Comparison of ENCODE assay signal across 25 cellular contexts in the genomic region with DNA sequence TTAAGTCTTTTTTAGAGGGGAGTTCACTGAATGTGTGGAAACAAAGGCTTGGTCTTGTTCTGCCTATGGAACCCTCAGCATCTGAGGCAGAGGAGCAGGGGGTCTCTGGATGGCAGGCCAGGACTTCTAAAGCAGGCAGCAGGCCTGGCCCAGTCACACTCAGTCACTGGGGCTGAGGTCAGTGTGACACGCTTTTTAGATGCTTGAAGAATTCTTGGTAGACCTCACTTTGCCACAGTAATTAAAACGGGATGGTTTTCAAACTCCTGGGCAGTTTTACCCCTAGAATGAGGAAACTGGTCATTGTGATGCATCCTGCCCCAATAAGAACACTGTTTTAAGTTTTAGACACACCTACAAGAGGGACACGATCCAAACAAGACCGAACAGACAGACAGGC.
DNase-seq lines count a peak whose midpoint lies in the region; ATAC-seq, FAIRE-seq and TF ChIP-seq lines count a peak whose summit lies in the region.
"Had no signal": no experiment of that assay in that cellular context is flagged by ENCODE, and none has a peak within 500 bp of the region (broad histone marks: within the 10 kb centered on the region; RNA-seq: fewer than 3 reads in every experiment).

No MANE protein-coding gene starts in this region.

- H3K14ac ChIP-seq in neuronal stem cell (ENCODE audit: low read length) = no peak overlapping the region

- H2BK12ac ChIP-seq in neuronal stem cell (ENCODE audit: low read length) = no peak overlapping the region

- no peak overlapping the region for H3K27ac Mint-ChIP-seq in CD4-positive, alpha-beta memory T cell
- H3K27ac Mint-ChIP-seq: activated CD4-positive, alpha-beta memory T cell treated with anti-CD3 and anti-CD28 coated beads, Interleukin-2, amount 10 ng/mL, durations not matched to agents 7 days and 5 days; activated naive CD8-positive, alpha-beta T cell treated with anti-CD3 and anti-CD28 coated beads, Interleukin-2, amount 50 U/mL, for 24 hours had no signal

- H3K9ac ChIP-seq in neuronal stem cell (ENCODE audit: low read depth, low read length, poor library complexity) = no peak overlapping the region

- ATAC-seq in gastroesophageal sphincter = no peak
- ATAC-seq: activated naive CD8-positive, alpha-beta T cell treated with anti-CD3 and anti-CD28 coated beads, Interleukin-2, amount 50 U/mL, for 24 hours; PC-3 had no signal

- H3K36me3 ChIP-seq in BJ (ENCODE audit: control insufficient read depth, insufficient read depth, low read length) (no peaks in the 10 kb centered on the region), neuronal stem cell (replicated peaks in 1 of 2; ENCODE audit: control insufficient read depth in 2 of 2, insufficient read depth in 2 of 2, low read length in 2 of 2) (no peaks in the 10 kb centered on the region), gastroesophageal sphincter (peaks cover 0 to 5% of the 10 kb centered on the region in 2 donors)
- no peaks in the 10 kb centered on the region for H3K36me3 ChIP-seq in CD4-positive, alpha-beta memory T cell (ENCODE audit: insufficient read depth, low read length)
- H3K36me3 ChIP-seq: suprapubic skin had no signal

- H2BK5ac ChIP-seq in neuronal stem cell (ENCODE audit: low read length) = no peak overlapping the region

- no peak overlapping the region for H2AK5ac ChIP-seq in neuronal stem cell (ENCODE audit: low read depth, low read length)

- FAIRE-seq in urothelium cell line (lab: Jason Lieb, UNC) = no peak
- FAIRE-seq: bronchial epithelial cell, D721Med, endometrium had no signal

- peaks cover 4 to 14% of the 10 kb centered on the region in 2 donors for H3K4me1 ChIP-seq in neuronal stem cell (ENCODE audit: control insufficient read depth in 2 of 2, insufficient read depth in 1 of 2, low read depth in 1 of 2, low read length in 2 of 2)
- no peaks in the 10 kb centered on the region for H3K4me1 ChIP-seq in CD4-positive, alpha-beta memory T cell (ENCODE audit: insufficient read depth, low read length)
- H3K4me1 ChIP-seq in gastroesophageal sphincter = peaks cover 0 to 18% (median 5%) of the 10 kb centered on the region in 3 donors
- H3K4me1 ChIP-seq: suprapubic skin had no signal

- no peaks in the 10 kb centered on the region for H3K79me1 ChIP-seq in neuronal stem cell (ENCODE audit: low read depth, low read length)

- intact Hi-C loops in CD4-positive, alpha-beta memory T cell (cut with micrococcal nuclease) = no loop called here

- no peak overlapping the region for H3K4me3 Mint-ChIP-seq in CD4-positive, alpha-beta memory T cell
- H3K4me3 Mint-ChIP-seq: activated CD4-positive, alpha-beta memory T cell treated with anti-CD3 and anti-CD28 coated beads, Interleukin-2, amount 10 ng/mL, durations not matched to agents 7 days and 5 days; activated naive CD8-positive, alpha-beta T cell treated with anti-CD3 and anti-CD28 coated beads, Interleukin-2, amount 50 U/mL, for 24 hours had no signal

- no CpG with 5 or more reads among the region's 4 CpGs for WGBS in neuronal stem cell (ENCODE audit: extremely low coverage in 2 of 2, insufficient read length in 2 of 2, insufficient replicate concordance in 1 of 2), 2 donors
- 80 to 100% methylated on average over 1 of the region's 4 CpGs for WGBS in gastroesophageal sphincter (ENCODE audit: low coverage in 1 of 2), 2 donors

- H3K23ac ChIP-seq in neuronal stem cell (ENCODE audit: low read depth, low read length, poor library complexity) = no peak overlapping the region

- no peak overlapping the region for H4K91ac ChIP-seq in neuronal stem cell (ENCODE audit: low read depth, low read length, poor library complexity)

- no peaks in the 10 kb centered on the region for H3K36me3 Mint-ChIP-seq in CD4-positive, alpha-beta memory T cell

- H3K27me3 ChIP-seq in BJ (ENCODE audit: control insufficient read depth, insufficient read depth, low read length) (no peaks in the 10 kb centered on the region), neuronal stem cell (ENCODE audit: control insufficient read depth in 3 of 3, insufficient read depth in 3 of 3, low read depth in 1 of 3, low read length in 3 of 3) (no peaks in the 10 kb centered on the region), gastroesophageal sphincter (no peaks in the 10 kb centered on the region)
- H3K27me3 ChIP-seq in CD4-positive, alpha-beta memory T cell (ENCODE audit: insufficient read depth, low read length) = no peaks in the 10 kb centered on the region
- H3K27me3 ChIP-seq: suprapubic skin had no signal

- no peaks in the 10 kb centered on the region for H3K9me3 Mint-ChIP-seq in CD4-positive, alpha-beta memory T cell
- H3K9me3 Mint-ChIP-seq: activated CD4-positive, alpha-beta memory T cell treated with anti-CD3 and anti-CD28 coated beads, Interleukin-2, amount 10 ng/mL, durations not matched to agents 7 days and 5 days; activated naive CD8-positive, alpha-beta T cell treated with anti-CD3 and anti-CD28 coated beads, Interleukin-2, amount 50 U/mL, for 24 hours had no signal

- CTCF ChIA-PET in BJ (lab: Yijun Ruan, JAX) = no interaction called here
- CTCF ChIA-PET in CD4-positive, alpha-beta memory T cell (lab: Charles Lee; ENCODE audit: partially characterized antibody) = no interaction called here

- no peak overlapping the region for H3K18ac ChIP-seq in neuronal stem cell (ENCODE audit: low read length)

- POLR2A ChIA-PET in BJ (lab: Charles Lee) = no interaction called here
- POLR2A ChIA-PET in CD4-positive, alpha-beta memory T cell (lab: Charles Lee; ENCODE audit: partially characterized antibody) = no interaction called here

- H2BK15ac ChIP-seq in neuronal stem cell (ENCODE audit: low read length) = no peak overlapping the region

- no peak for TF ChIP-seq EP300 in gastroesophageal sphincter (IDR thresholded peaks at IDR 0.05)

- peak overlapping the region; percentile 68 for H2AFZ ChIP-seq in neuronal stem cell (ENCODE audit: low read length)

- TF ChIP-seq POLR2A in gastroesophageal sphincter (IDR thresholded peaks at IDR 0.05) = no peak

- peaks cover 0 to 2% (median 0%) of the 10 kb centered on the region in 4 donors for H3K4me1 Mint-ChIP-seq in CD4-positive, alpha-beta memory T cell
- H3K4me1 Mint-ChIP-seq: activated CD4-positive, alpha-beta memory T cell treated with anti-CD3 and anti-CD28 coated beads, Interleukin-2, amount 10 ng/mL, durations not matched to agents 7 days and 5 days; activated naive CD8-positive, alpha-beta T cell treated with anti-CD3 and anti-CD28 coated beads, Interleukin-2, amount 50 U/mL, for 24 hours had no signal

- H3K4me3 ChIP-seq in BJ (ENCODE audit: low read depth, low read length) (no peak overlapping the region), fibroblast of mammary gland (ENCODE audit: control insufficient read depth, low read depth, low read length) (no peak overlapping the region), neuronal stem cell (ENCODE audit: low read length in 2 of 2) (no peak overlapping the region), gastroesophageal sphincter (no peak overlapping the region)
- no peak overlapping the region for H3K4me3 ChIP-seq in CD4-positive, alpha-beta memory T cell (ENCODE audit: low read length in 2 of 2)
- H3K4me3 ChIP-seq: coronary artery, smooth muscle cell, suprapubic skin had no signal

- H2BK120ac ChIP-seq in neuronal stem cell (ENCODE audit: low read depth, low read length) = no peak overlapping the region

- H3K9me3 ChIP-seq in neuronal stem cell (replicated peaks in 1 of 2; ENCODE audit: control insufficient read depth in 2 of 2, insufficient read depth in 1 of 2, low read depth in 1 of 2, low read length in 2 of 2) (peaks cover 0 to under 1% of the 10 kb centered on the region in 2 donors), gastroesophageal sphincter (no peaks in the 10 kb centered on the region)
- H3K9me3 ChIP-seq in CD4-positive, alpha-beta memory T cell (ENCODE audit: control insufficient read depth in 1 of 2, low read length in 2 of 2) = no peaks in the 10 kb centered on the region
- H3K9me3 ChIP-seq: suprapubic skin had no signal

- H3K27ac ChIP-seq in neuronal stem cell (replicated peaks; ENCODE audit: low read length) (no peak overlapping the region), gastroesophageal sphincter (no peak overlapping the region)
- H3K27ac ChIP-seq in CD4-positive, alpha-beta memory T cell (ENCODE audit: low read depth, low read length) = no peak overlapping the region
- H3K27ac ChIP-seq: C4-2B, coronary artery, suprapubic skin had no signal

- H3K4ac ChIP-seq in neuronal stem cell (ENCODE audit: low read length) = no peak overlapping the region

- no peak for TF ChIP-seq CTCF in BJ (IDR thresholded peaks at IDR 0.05; ENCODE audit: insufficient read depth, low read depth, low read length)
- TF ChIP-seq CTCF in fibroblast of mammary gland (conservative IDR thresholded peaks at IDR 0.05; ENCODE audit: control insufficient read depth, insufficient read depth, low read depth, low read length) = no peak
- TF ChIP-seq CTCF in gastroesophageal sphincter (IDR thresholded peaks at IDR 0.05) = no peak

- no peak overlapping the region for H3K4me2 ChIP-seq in neuronal stem cell (ENCODE audit: insufficient read depth, low read length, poor library complexity, severe bottlenecking)
- H3K4me2 ChIP-seq: smooth muscle cell had no signal

- H3K27me3 Mint-ChIP-seq in CD4-positive, alpha-beta memory T cell = no peaks in the 10 kb centered on the region
- H3K27me3 Mint-ChIP-seq: activated CD4-positive, alpha-beta memory T cell treated with anti-CD3 and anti-CD28 coated beads, Interleukin-2, amount 10 ng/mL, durations not matched to agents 7 days and 5 days; activated naive CD8-positive, alpha-beta T cell treated with anti-CD3 and anti-CD28 coated beads, Interleukin-2, amount 50 U/mL, for 24 hours had no signal

- peak; percentile 35 for DNase-seq in BJ (ENCODE audit: low read depth)
- peak; percentile 43 for DNase-seq in RPMI7951 (ENCODE audit: low read depth)
- peak; percentile 23 for DNase-seq in fibroblast of mammary gland (ENCODE audit: low read depth)
- DNase-seq in neuronal stem cell (ENCODE audit: low spot score) = no peak
- DNase-seq in activated effector memory CD4-positive, alpha-beta T cell treated with anti-CD3 and anti-CD28 coated beads, Interleukin-2, amount 50 U/mL, for 16 hours = no peak
- no peak for DNase-seq in CD4-positive, alpha-beta memory T cell
- no peak for DNase-seq in urothelium cell line (ENCODE audit: low spot score)
- DNase-seq: activated CD4-positive, alpha-beta memory T cell treated with anti-CD3 and anti-CD28 coated beads, Interleukin-2, amount 10 ng/mL, durations not matched to agents 7 days and 5 days; activated CD4-positive, CD25-positive, alpha-beta regulatory T cell; activated naive CD8-positive, alpha-beta T cell treated with anti-CD3 and anti-CD28 coated beads, Interleukin-2, amount 50 U/mL, for 24 hours; head of caudate nucleus; KBM-7; NCI-H1417 treated with DMSO at 0.1 percent for 48 hours; NCI-H510A treated with DMSO at 0.1 percent for 48 hours; occipital lobe; PC-3; SHP77 treated with DMSO at 0.1 percent for 48 hours had no signal

- H4K8ac ChIP-seq in neuronal stem cell (ENCODE audit: low read depth, low read length) = no peak overlapping the region

Comparison
In these comparisons a context has a peak if more than half of its experiments do, and no peak if none do; other contexts are left out.
1. DNase-seq: peak in BJ (single experiment), RPMI7951 (single experiment) and fibroblast of mammary gland (single experiment); none in neuronal stem cell (single experiment), activated effector memory CD4-positive, alpha-beta T cell treated with anti-CD3 and anti-CD28 coated beads, Interleukin-2, amount 50 U/mL, for 16 hours (single experiment), CD4-positive, alpha-beta memory T cell (0 of 5) and urothelium cell line (single experiment).